8 cellular contexts compared by ENCODE assay signal in genomic region chr12:3073438-3074255, GRCh38. TPM values are rescaled to one million over a fixed set of nuclear protein-coding genes. Genes with fewer than 3 reads are reported as not detected.
DNase-seq lines count a peak whose midpoint lies in the region; ATAC-seq, FAIRE-seq and TF ChIP-seq lines count a peak whose summit lies in the region.

No MANE protein-coding gene starts in this region.

- H3K4me3 ChIP-seq in GM12865 (ENCODE audit: low read depth, low read length): no peak overlapping the region
- no peak overlapping the region for H3K4me3 ChIP-seq in Jurkat, Clone E6-1 (ENCODE audit: low read length)
- no peak overlapping the region for H3K4me3 ChIP-seq in fibroblast of pulmonary artery (replicated peaks; ENCODE audit: low read depth, low read length)
- H3K4me3 ChIP-seq in neural cell (ENCODE audit: low read length): no peak overlapping the region

- H3K4me1 Mint-ChIP-seq in stimulated activated naive CD8-positive, alpha-beta T cell treated with anti-CD3 and anti-CD28 coated beads, Interleukin-15, amount 100 ng/mL, for 72 hours: peaks cover 15% of the 10 kb centered on the region

- TF ChIP-seq EP300 in neural cell (conservative IDR thresholded peaks at IDR 0.05; ENCODE audit: poor library complexity, severe bottlenecking): no peak

- no peak overlapping the region for H2AFZ ChIP-seq in neural cell (ENCODE audit: low read depth, low read length)

- TF ChIP-seq RAD21 in neural cell (conservative IDR thresholded peaks at IDR 0.05): peak; percentile 74

- no peaks in the 10 kb centered on the region for H3K9me3 ChIP-seq in neural cell (ENCODE audit: low read length)

- H3K9ac ChIP-seq in neural cell (ENCODE audit: low read length): no peak overlapping the region

- H3K27ac ChIP-seq in neural cell (ENCODE audit: low read length): no peak overlapping the region

- no peaks in the 10 kb centered on the region for H3K79me2 ChIP-seq in neural cell (replicated peaks; ENCODE audit: insufficient read depth, low read length)

- no peak overlapping the region for H3K4me3 Mint-ChIP-seq in stimulated activated naive CD8-positive, alpha-beta T cell treated with anti-CD3 and anti-CD28 coated beads, Interleukin-15, amount 100 ng/mL, for 72 hours

- no peaks in the 10 kb centered on the region for H3F3A ChIP-seq in neural cell (ENCODE audit: insufficient read depth, low read length, poor library complexity, severe bottlenecking)

- no peaks in the 10 kb centered on the region for H3K9me3 Mint-ChIP-seq in stimulated activated naive CD8-positive, alpha-beta T cell treated with anti-CD3 and anti-CD28 coated beads, Interleukin-15, amount 100 ng/mL, for 72 hours

- H3K9me2 ChIP-seq in neural cell (ENCODE audit: insufficient read depth, low read length): no peaks in the 10 kb centered on the region

- no peaks in the 10 kb centered on the region for H4K20me1 ChIP-seq in neural cell (ENCODE audit: insufficient read depth)

- H3K4me2 ChIP-seq in neural cell (ENCODE audit: low read length): no peak overlapping the region

- no peaks in the 10 kb centered on the region for H3K36me3 ChIP-seq in neural cell (ENCODE audit: insufficient read depth, low read length)

- H3K27me3 ChIP-seq in neural cell (ENCODE audit: insufficient read depth, low read depth, low read length): no peaks in the 10 kb centered on the region

- no peak for FAIRE-seq in RCC 7860 (lab: Jason Lieb, UNC)

- ATAC-seq in stimulated activated naive CD8-positive, alpha-beta T cell treated with anti-CD3 and anti-CD28 coated beads, Interleukin-15, amount 100 ng/mL, for 72 hours: peak; percentile 68
- no peak for ATAC-seq in HG03045 (IDR thresholded peaks at IDR 0.05; ENCODE audit: unreplicated experiment)

- TF ChIP-seq CTCF in GM12865 (IDR thresholded peaks at IDR 0.05; ENCODE audit: insufficient read depth, low read depth, low read length, missing control alignments) (peak; percentile 98), fibroblast of pulmonary artery (IDR thresholded peaks at IDR 0.05; ENCODE audit: low read length, missing control alignments) (peak; percentile 99), neural cell (IDR thresholded peaks at IDR 0.05; ENCODE audit: poor library complexity, severe bottlenecking) (peak; percentile 90)

- DNase-seq in GM12865 (ENCODE audit: low read depth) (peak; percentile 88), RCC 7860 (ENCODE audit: low spot score) (peak; percentile 61), activated T-helper 1 cell treated with Interleukin-2 at 50 U/mL for 16 hours (ENCODE audit: low read depth) (peak; percentile 67), fibroblast of pulmonary artery (ENCODE audit: low read depth) (peak; percentile 92)
- DNase-seq in Jurkat, Clone E6-1 (ENCODE audit: low read depth, low spot score): peak; percentile 79
- DNase-seq in stimulated activated naive CD8-positive, alpha-beta T cell treated with anti-CD3 and anti-CD28 coated beads, Interleukin-15, amount 100 ng/mL, for 72 hours: peak; percentile 79 to 82

- peaks cover 29% of the 10 kb centered on the region for H3K27me3 Mint-ChIP-seq in stimulated activated naive CD8-positive, alpha-beta T cell treated with anti-CD3 and anti-CD28 coated beads, Interleukin-15, amount 100 ng/mL, for 72 hours

- no peak overlapping the region for H3K27ac Mint-ChIP-seq in stimulated activated naive CD8-positive, alpha-beta T cell treated with anti-CD3 and anti-CD28 coated beads, Interleukin-15, amount 100 ng/mL, for 72 hours

TF ChIP-seq in neural cell, 6 proteins besides CTCF, POLR2A, EP300 and RAD21:
- no peak for TF ChIP-seq MXI1 (conservative IDR thresholded peaks at IDR 0.05; ENCODE audit: poor library complexity, severe bottlenecking)
- peak; percentile 77 for TF ChIP-seq SMC3 (conservative IDR thresholded peaks at IDR 0.05; ENCODE audit: poor library complexity)

RNA-seq across cellular contexts. Expression of gene TSPAN9, which starts 3.5 kb away (rescaled TPM):
- polyA plus RNA-seq in Jurkat, Clone E6-1 (2012; ENCODE audit: insufficient read depth, insufficient read length): 4.9 TPM
- 10.7 and 11.9 TPM in 2 replicates for polyA plus RNA-seq in neural cell
- polyA minus RNA-seq in neural cell: 16.4 and 21.4 TPM in 2 replicates
